Comparison of ENCODE assay signal across 24 cellular contexts in the genomic region with DNA sequence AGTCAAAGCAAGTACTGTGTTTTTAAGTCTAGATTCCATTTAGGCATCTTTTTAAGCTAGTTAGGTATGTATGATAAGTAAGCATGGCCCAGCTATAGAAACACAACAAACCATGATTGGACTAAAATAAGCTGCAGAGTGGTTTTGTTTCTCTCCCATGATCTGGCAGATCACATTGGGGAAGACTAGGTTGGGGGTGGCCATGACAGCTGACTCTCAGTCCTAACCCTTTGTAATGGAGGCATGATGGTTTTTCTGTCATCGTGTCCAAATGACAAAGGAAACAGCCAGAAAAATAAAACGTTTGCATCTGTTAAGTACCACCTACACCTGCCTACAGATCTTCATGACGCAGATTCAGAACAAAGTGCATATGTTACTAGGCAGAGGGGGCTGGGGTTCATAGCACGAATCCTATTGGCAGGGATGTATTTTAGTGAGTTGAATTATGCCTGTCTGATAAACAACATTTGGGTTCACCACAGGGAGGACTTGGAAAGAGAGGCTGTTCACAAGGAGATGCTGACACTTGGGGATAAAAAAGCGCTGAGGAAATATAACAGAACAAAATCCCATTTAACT. TPM values are rescaled to one million over a fixed set of nuclear protein-coding genes. Genes with fewer than 3 reads are reported as not detected.
"Had no signal": no experiment of that assay in that cellular context is flagged by ENCODE, and none has a peak within 500 bp of the region (broad histone marks: within the 10 kb centered on the region; RNA-seq: fewer than 3 reads in every experiment).

No MANE protein-coding gene starts in this region.

- DNase-seq: activated B cell treated with CpG ODN at 0.5 μM for 24 hours; activated CD4-positive, alpha-beta memory T cell treated with anti-CD3 and anti-CD28 coated beads for 36 hours; activated CD4-positive, alpha-beta T cell treated with anti-CD3 and anti-CD28 coated beads, Interleukin-2, amount 10 ng/mL, durations not matched to agents 7 days and 5 days; activated CD8-positive, alpha-beta memory T cell treated with anti-CD3 and anti-CD28 coated beads for 24 hours; activated gamma-delta T cell; activated naive CD4-positive, alpha-beta T cell treated with anti-CD3 and anti-CD28 coated beads for 36 hours; activated T-cell treated with anti-CD3 and anti-CD28 coated beads for 4 hours; activated T-cell treated with anti-CD3 and anti-CD28 coated beads, Interleukin-2, amount 50 U/mL, for 48 hours; amygdala; brain microvascular endothelial cell; NCI-H1092; NCI-H1417; NCI-H1694 treated with DMSO at 0.1 percent for 48 hours; NCI-H2081; NCI-H2227 treated with DMSO at 0.1 percent for 48 hours; NCI-H510A; NCI-H526 treated with DMSO at 0.1 percent for 48 hours; NCI-H82; NK-92 treated with Interleukin-12 subunit alpha and Interleukin-12 subunit beta, amount 100 ng/mL, for 24 hours; OCI-M1; RPMI8226; T-cell; T-helper 2 cell; T1000 had no signal

RNA-seq across cellular contexts. Expression of a gene that starts 33.8 kb away (rescaled TPM):
- total RNA-seq: activated B cell treated with CpG ODN at 0.5 μM for 24 hours; activated CD4-positive, alpha-beta memory T cell treated with anti-CD3 and anti-CD28 coated beads for 36 hours; activated CD4-positive, alpha-beta T cell treated with anti-CD3 and anti-CD28 coated beads, Interleukin-2, amount 10 ng/mL, durations not matched to agents 7 days and 5 days; activated naive CD4-positive, alpha-beta T cell treated with anti-CD3 and anti-CD28 coated beads for 36 hours had no signal
